8 cellular contexts compared by ENCODE assay signal in the genomic region with DNA sequence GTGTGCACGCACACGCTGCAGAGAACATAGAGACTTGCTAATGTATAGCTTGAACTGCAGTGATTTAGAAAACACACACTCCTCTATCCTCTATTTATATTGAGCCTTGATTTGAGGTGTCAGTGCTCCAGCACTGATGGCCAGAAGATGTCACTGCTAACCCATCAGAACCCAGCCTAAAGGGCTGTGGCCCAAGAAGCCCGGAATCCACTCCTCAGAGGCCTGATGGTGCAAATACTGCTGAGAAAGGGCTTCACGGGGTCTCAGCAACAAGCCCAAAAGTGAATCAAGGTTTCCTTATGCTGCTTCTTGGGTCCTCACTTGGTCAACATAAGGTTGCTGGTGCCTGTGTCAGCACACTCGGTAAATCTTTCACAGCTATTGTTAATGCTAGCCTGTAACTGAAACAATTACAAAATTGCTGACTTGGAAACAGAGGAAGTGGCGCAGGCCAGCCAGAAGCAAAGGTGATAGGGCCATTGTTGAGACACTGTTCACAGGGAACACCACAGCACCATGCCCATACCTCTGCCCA.
A peak's percentile ranks its signal among the peaks of the same experiment; 100 is the strongest.
DNase-seq lines count a peak whose midpoint lies in the region; ATAC-seq and TF ChIP-seq lines count a peak whose summit lies in the region.

No MANE protein-coding gene starts in this region.

- H3K4me3 Mint-ChIP-seq in endodermal cell = no peak overlapping the region

- H3K4me3 ChIP-seq in GM12875 (ENCODE audit: low read depth, low read length) (no peak overlapping the region), endodermal cell (ENCODE audit: low read length) (no peak overlapping the region), mesendoderm (ENCODE audit: low read length) (no peak overlapping the region)

- H3K36me3 Mint-ChIP-seq in endodermal cell (ENCODE audit: low read depth) = peaks cover 77% of the 10 kb centered on the region

- H3K9ac ChIP-seq in endodermal cell (ENCODE audit: extremely low read depth, low read length, poor library complexity, severe bottlenecking) = no peak overlapping the region
- no peak overlapping the region for H3K9ac ChIP-seq in mesendoderm (ENCODE audit: low read length)

- no peak for ATAC-seq in GM19397 (IDR thresholded peaks at IDR 0.05; ENCODE audit: unreplicated experiment)

- H3K79me2 ChIP-seq in mesendoderm (ENCODE audit: control insufficient read depth, insufficient read depth, low read length) = no peaks in the 10 kb centered on the region

- H3K27ac ChIP-seq in endodermal cell (ENCODE audit: low read depth, low read length) (no peak overlapping the region), mesendoderm (ENCODE audit: low read depth, low read length) (no peak overlapping the region)

- H3K36me3 ChIP-seq in endodermal cell (ENCODE audit: control insufficient read depth, insufficient read depth, low read length) (peaks cover 82% of the 10 kb centered on the region), mesendoderm (ENCODE audit: control insufficient read depth, insufficient read depth, low read length) (peaks cover 14% of the 10 kb centered on the region)

- H3K9me3 ChIP-seq in endodermal cell (ENCODE audit: control insufficient read depth, low read length) = no peaks in the 10 kb centered on the region

- no peak overlapping the region for H3K23ac ChIP-seq in mesendoderm (ENCODE audit: low read length)

- H3K27me3 ChIP-seq in endodermal cell (ENCODE audit: control insufficient read depth, insufficient read depth, low read length, poor library complexity, severe bottlenecking) (no peaks in the 10 kb centered on the region), mesendoderm (ENCODE audit: insufficient read depth, low read length, poor library complexity) (no peaks in the 10 kb centered on the region)

- H3K27ac Mint-ChIP-seq in endodermal cell = peak overlapping the region; percentile 66

- no peak overlapping the region for H3K4me2 ChIP-seq in mesendoderm (ENCODE audit: low read length)

- no peak overlapping the region for H2BK120ac ChIP-seq in mesendoderm (ENCODE audit: low read depth, low read length)

- DNase-seq in AG08395 (ENCODE audit: low spot score) (peak; percentile 61), NCI-H2196 (lab: John Stamatoyannopoulos, UW; ENCODE audit: unreplicated experiment) (peak; percentile 59), endodermal cell (peak; percentile 85), mesendoderm (peak; percentile 60)
- DNase-seq in activated CD8-positive, alpha-beta memory T cell treated with anti-CD3 and anti-CD28 coated beads for 1 hour (ENCODE audit: extremely low read depth in 1 of 2, low read depth in 1 of 2) = peak; percentile 11 to 14
- peak; percentile 20 for DNase-seq in stimulated activated naive CD4-positive, alpha-beta T cell treated with Interleukin-2 at 50 U/mL for 16 hours (lab: John Stamatoyannopoulos, UW)

- H3K4me1 ChIP-seq in endodermal cell (ENCODE audit: control insufficient read depth, insufficient read depth, low read length) (peaks cover 16% of the 10 kb centered on the region), mesendoderm (ENCODE audit: control insufficient read depth, low read depth, low read length) (no peaks in the 10 kb centered on the region)

- no peak overlapping the region for H4K5ac ChIP-seq in mesendoderm (ENCODE audit: low read length)

- H3K27me3 Mint-ChIP-seq in endodermal cell (ENCODE audit: insufficient read depth) = no peaks in the 10 kb centered on the region

- H3K18ac ChIP-seq in mesendoderm (ENCODE audit: low read length) = no peak overlapping the region

- TF ChIP-seq CTCF in GM12875 (IDR thresholded peaks at IDR 0.05; ENCODE audit: borderline replicate concordance, insufficient read depth, low read depth, low read length) (peak; percentile 62; the same call in 1 of the 2 replicates), endodermal cell (conservative IDR thresholded peaks at IDR 0.05) (peak; percentile 86)

- no peak overlapping the region for H2BK5ac ChIP-seq in mesendoderm (ENCODE audit: low read length)

- WGBS in endodermal cell (ENCODE audit: insufficient coverage in 1 of 2, insufficient read length in 1 of 2), 2 experiments = 77 to 78% methylated on average over 4 to 6 of the region's 6 CpGs
- WGBS in mesendoderm (ENCODE audit: extremely low coverage, insufficient coverage, low lambda C conversion rate) = no CpG with 5 or more reads among the region's 6 CpGs

- H2BK15ac ChIP-seq in mesendoderm (replicated peaks; ENCODE audit: low read depth) = no peak overlapping the region

- no peak overlapping the region for H2AK5ac ChIP-seq in mesendoderm (ENCODE audit: low read length)

- peaks cover 42% of the 10 kb centered on the region for H3K4me1 Mint-ChIP-seq in endodermal cell

- no peak overlapping the region for H4K8ac ChIP-seq in mesendoderm (ENCODE audit: low read depth, low read length)

- no peak overlapping the region for H3K4ac ChIP-seq in mesendoderm (ENCODE audit: low read depth, low read length)

- no peaks in the 10 kb centered on the region for H3K79me1 ChIP-seq in mesendoderm (ENCODE audit: low read length)

- no peak overlapping the region for H3K56ac ChIP-seq in mesendoderm (ENCODE audit: low read length)

- no peaks in the 10 kb centered on the region for H3K9me3 Mint-ChIP-seq in endodermal cell

Comparison
In these comparisons a context has a peak if more than half of its experiments do, and no peak if none do; other contexts are left out.
1. DNase-seq: peak in every context shown above with its lines; median percentile 85 in endodermal cell; 61 in AG08395; 60 in mesendoderm; 59 in NCI-H2196; 20 in stimulated activated naive CD4-positive, alpha-beta T cell treated with Interleukin-2 at 50 U/mL for 16 hours; 12 in activated CD8-positive, alpha-beta memory T cell treated with anti-CD3 and anti-CD28 coated beads for 1 hour.